8 cellular contexts compared by ENCODE assay signal in genomic region chr2:70084973-70085710, GRCh38. TPM values are rescaled to one million over a fixed set of nuclear protein-coding genes. Genes with fewer than 3 reads are reported as not detected.
DNase-seq lines count a peak whose midpoint lies in the region; ATAC-seq, FAIRE-seq and TF ChIP-seq lines count a peak whose summit lies in the region.

No MANE protein-coding gene starts in this region.

- H3K9me2 ChIP-seq in neural cell (ENCODE audit: insufficient read depth, low read length), result no peaks in the 10 kb centered on the region

- H3K4me3 ChIP-seq in endothelial cell of umbilical vein (replicated peaks in 1 of 3; ENCODE audit: insufficient read depth in 1 of 3, low read depth in 1 of 3, low read length in 3 of 3), result peak overlapping the region in 2 of 3 experiments; percentile 2 to 24
- H3K4me3 ChIP-seq in neural cell (ENCODE audit: low read length), result peak overlapping the region; percentile 84
- peak overlapping the region in 2 of 4 donors; percentile 74 to 81 for H3K4me3 ChIP-seq in transverse colon

- H3K36me3 ChIP-seq in endothelial cell of umbilical vein (ENCODE audit: control insufficient read depth in 2 of 2, extremely low read depth in 1 of 2, insufficient read depth in 2 of 2, low read length in 2 of 2) (peaks cover 5 to 15% of the 10 kb centered on the region in 2 experiments), neural cell (ENCODE audit: insufficient read depth, low read length) (peaks cover 6% of the 10 kb centered on the region), transverse colon (peaks cover 0 to under 1% (median 0%) of the 10 kb centered on the region in 4 donors)

- H3K4me1 ChIP-seq in endothelial cell of umbilical vein (ENCODE audit: control insufficient read depth, extremely low read depth, insufficient read depth, low read length) (peaks cover 27% of the 10 kb centered on the region), transverse colon (peaks cover 28 to 61% (median 41%) of the 10 kb centered on the region in 4 donors)

- peaks cover 15% of the 10 kb centered on the region for H3F3A ChIP-seq in neural cell (ENCODE audit: insufficient read depth, low read length, poor library complexity, severe bottlenecking)

- CTCF ChIA-PET in endothelial cell of umbilical vein (lab: Charles Lee), result interaction anchor here (0.6 to 3.8 kb wide), 5 partner anchors 14 to 171 kb away, joined by 3 to 22 read pairs (median 4); no protein-coding TSS in a partner anchor

- intact Hi-C loops in endothelial cell of umbilical vein (cut with micrococcal nuclease) (loop anchor here (5.0 kb wide), 1 partner anchor 162 kb away; the partner anchor contains the start of gene TIA1), transverse colon (cut with DNase I; ENCODE audit: low total_unique reads) (no loop called here)

- FAIRE-seq in endothelial cell of umbilical vein (lab: Jason Lieb, UNC), result no peak

- DNase-seq in DMS79 treated with DMSO at 0.1 percent for 48 hours (lab: John Stamatoyannopoulos, UW) (peak; percentile 93), NCI-H187 (lab: John Stamatoyannopoulos, UW) (peak; percentile 68 to 78), endothelial cell of umbilical vein (ENCODE audit: low read depth, low spot score) (no peak), transverse colon (peak; percentile 61)
- DNase-seq in activated CD8-positive, alpha-beta memory T cell treated with anti-CD3 and anti-CD28 coated beads for 24 hours, result peak; percentile 83

- H3K79me2 ChIP-seq in endothelial cell of umbilical vein (ENCODE audit: control insufficient read depth, insufficient read depth, low read length), result peaks cover 27% of the 10 kb centered on the region
- H3K79me2 ChIP-seq in neural cell (replicated peaks; ENCODE audit: insufficient read depth, low read length), result peaks cover 42% of the 10 kb centered on the region

- TF ChIP-seq CTCF in endothelial cell of umbilical vein (IDR thresholded peaks at IDR 0.05; ENCODE audit: extremely low read depth in 1 of 2, insufficient read depth in 1 of 2, low read depth in 1 of 2, low read length in 2 of 2) (no peak), neural cell (IDR thresholded peaks at IDR 0.05; ENCODE audit: poor library complexity, severe bottlenecking) (no peak), transverse colon (IDR thresholded peaks at IDR 0.05) (no peak)

- H3K9me3 ChIP-seq in endothelial cell of umbilical vein (replicated peaks; ENCODE audit: control insufficient read depth, insufficient read depth, low read length) (no peaks in the 10 kb centered on the region), neural cell (ENCODE audit: low read length) (no peaks in the 10 kb centered on the region), transverse colon (no peaks in the 10 kb centered on the region)

- ATAC-seq in GM21367 (IDR thresholded peaks at IDR 0.05; ENCODE audit: unreplicated experiment) (no peak), HG02852 (IDR thresholded peaks at IDR 0.05; ENCODE audit: unreplicated experiment) (no peak)

- H3K9me1 ChIP-seq in endothelial cell of umbilical vein (replicated peaks; ENCODE audit: control insufficient read depth, extremely low read depth, insufficient read depth, low read length), result no peaks in the 10 kb centered on the region

- H3K27me3 ChIP-seq in endothelial cell of umbilical vein (ENCODE audit: control insufficient read depth in 2 of 2, insufficient read depth in 2 of 2, low read length in 2 of 2) (no peaks in the 10 kb centered on the region), neural cell (ENCODE audit: insufficient read depth, low read depth, low read length) (no peaks in the 10 kb centered on the region), transverse colon (no peaks in the 10 kb centered on the region)

- POLR2A ChIA-PET in endothelial cell of umbilical vein (lab: Charles Lee), result interaction anchor here (1.1 to 2.4 kb wide), 2 partner anchors 57 to 170 kb away, joined by 3 to 8 read pairs; partner anchors contain the start of gene MXD1

- H3K27ac ChIP-seq in endothelial cell of umbilical vein (ENCODE audit: insufficient read depth, low read depth, low read length) (peak overlapping the region; percentile 100), neural cell (ENCODE audit: low read length) (peak overlapping the region; percentile 100), transverse colon (peak overlapping the region; percentile 97 to 100 (median 98))

- no peak for TF ChIP-seq POLR2A in endothelial cell of umbilical vein (IDR thresholded peaks at IDR 0.05; ENCODE audit: low read depth, low read length)
- peak; percentile 35 for TF ChIP-seq POLR2A in transverse colon (IDR thresholded peaks at IDR 0.05)

- 39 to 52% methylated on average over 4 to 10 of the region's 10 CpGs for WGBS in transverse colon (ENCODE audit: low coverage in 1 of 2), 2 donors

- H2AFZ ChIP-seq in endothelial cell of umbilical vein (ENCODE audit: low read depth, low read length) (peak overlapping the region; percentile 83), neural cell (ENCODE audit: low read depth, low read length) (peak overlapping the region; percentile 36)

- dilution Hi-C loops in endothelial cell of umbilical vein (cut with MboI; ENCODE audit: extremely low pct_ligation_motif_present, low sequenced_read_pairs), result no loop called here

- TF ChIP-seq RAD21 in neural cell (conservative IDR thresholded peaks at IDR 0.05), result no peak

- H3K9ac ChIP-seq in endothelial cell of umbilical vein (replicated peaks; ENCODE audit: extremely low read depth, insufficient read depth, low read length), result peak overlapping the region; percentile 99
- H3K9ac ChIP-seq in neural cell (ENCODE audit: low read length), result peak overlapping the region; percentile 99

- no TSS peak for BruUV-seq in endothelial cell of umbilical vein (replicated peaks; lab: Mats Ljungman, UMichigan)

- H3K4me2 ChIP-seq in endothelial cell of umbilical vein (ENCODE audit: insufficient read depth, low read length), result peak overlapping the region; percentile 81
- H3K4me2 ChIP-seq in neural cell (ENCODE audit: low read length), result peak overlapping the region; percentile 87

- H4K20me1 ChIP-seq in endothelial cell of umbilical vein (replicated peaks; ENCODE audit: control insufficient read depth, extremely low read depth, insufficient read depth, low read length) (no peaks in the 10 kb centered on the region), neural cell (ENCODE audit: insufficient read depth) (no peaks in the 10 kb centered on the region)

- TF ChIP-seq EP300 in neural cell (conservative IDR thresholded peaks at IDR 0.05; ENCODE audit: poor library complexity, severe bottlenecking) (no peak), transverse colon (IDR thresholded peaks at IDR 0.05; ENCODE audit: low read depth) (no peak)

- in situ Hi-C loops in transverse colon (cut with MboI; ENCODE audit: low pct_ligation_motif_present in 1 of 4, low pct_unique_long_range_greater_than_20kb in 1 of 4, low sequenced_read_pairs in 3 of 4), result loop anchor here in 1 of 4 donors (10.0 kb wide), 1 partner anchor 50 kb away; no protein-coding TSS in a partner anchor

TF ChIP-seq in endothelial cell of umbilical vein, 7 proteins besides CTCF, POLR2A, EP300 and RAD21:
- TF ChIP-seq JUN (IDR thresholded peaks at IDR 0.05; ENCODE audit: borderline replicate concordance, insufficient read depth, insufficient read length, low read depth), result no peak
- no peak for TF ChIP-seq FOS (IDR thresholded peaks at IDR 0.05; ENCODE audit: borderline replicate concordance, insufficient read depth, low read length)
- no peak for TF ChIP-seq POLR2AphosphoS5 (IDR thresholded peaks at IDR 0.05; ENCODE audit: insufficient read depth, low read depth, low read length)
- no peak for TF ChIP-seq MAX (IDR thresholded peaks at IDR 0.05; ENCODE audit: insufficient read depth, insufficient read length)
- TF ChIP-seq GATA2 (IDR thresholded peaks at IDR 0.05; ENCODE audit: insufficient read depth, insufficient read length, low read depth, low read length), result no peak
- no peak for TF ChIP-seq MYC (IDR thresholded peaks at IDR 0.05; ENCODE audit: low read depth, low read length)
- TF ChIP-seq EZH2 (IDR thresholded peaks at IDR 0.05; ENCODE audit: borderline replicate concordance, low read depth, low read length, severe bottlenecking), result no peak
TF ChIP-seq in endothelial cell of umbilical vein: peak in this region for 0.

TF ChIP-seq in neural cell, 6 proteins besides CTCF, POLR2A, EP300 and RAD21 (continues in another document):
- no peak for TF ChIP-seq MXI1 (conservative IDR thresholded peaks at IDR 0.05; ENCODE audit: poor library complexity, severe bottlenecking)
- TF ChIP-seq EZH2 (IDR thresholded peaks at IDR 0.05; ENCODE audit: borderline replicate concordance, insufficient read depth, low read length, poor library complexity, severe bottlenecking), result no peak
- TF ChIP-seq TAF1 (IDR thresholded peaks at IDR 0.05; ENCODE audit: low read depth), result no peak

RNA-seq across cellular contexts. Expression of gene PCBP1, which starts 2.1 kb away (rescaled TPM):
- total RNA-seq in endothelial cell of umbilical vein (342 and 360 TPM in 2 replicates), transverse colon (100 to 1,000 TPM; 103 to 189 (median 149) TPM)
- polyA plus RNA-seq in endothelial cell of umbilical vein (181 and 196 TPM in 2 replicates), neural cell (33.3 and 42.5 TPM in 2 replicates)
- 162 and 170 TPM in 2 replicates for polyA plus RNA-seq in endothelial cell of umbilical vein (2011; cell fraction: cytosol; rRNA removed)
- 77.1 and 86.7 TPM in 2 replicates for polyA plus RNA-seq in endothelial cell of umbilical vein (2011; cell fraction: nucleus; rRNA removed)
- polyA plus RNA-seq in endothelial cell of umbilical vein (2012), result 304 and 311 TPM in 2 replicates
- polyA minus RNA-seq in endothelial cell of umbilical vein (98.7 and 112 TPM in 2 replicates), neural cell (30.7 and 39.9 TPM in 2 replicates)
- polyA minus RNA-seq in endothelial cell of umbilical vein (2011; cell fraction: cytosol; rRNA and poly(A)+ RNA removed), result 89.6 TPM
- 37.1 and 39.4 TPM in 2 replicates for polyA minus RNA-seq in endothelial cell of umbilical vein (2011; cell fraction: nucleus; rRNA and poly(A)+ RNA removed)
